ENCODE assay signal across 17 cellular contexts in the genomic region with DNA sequence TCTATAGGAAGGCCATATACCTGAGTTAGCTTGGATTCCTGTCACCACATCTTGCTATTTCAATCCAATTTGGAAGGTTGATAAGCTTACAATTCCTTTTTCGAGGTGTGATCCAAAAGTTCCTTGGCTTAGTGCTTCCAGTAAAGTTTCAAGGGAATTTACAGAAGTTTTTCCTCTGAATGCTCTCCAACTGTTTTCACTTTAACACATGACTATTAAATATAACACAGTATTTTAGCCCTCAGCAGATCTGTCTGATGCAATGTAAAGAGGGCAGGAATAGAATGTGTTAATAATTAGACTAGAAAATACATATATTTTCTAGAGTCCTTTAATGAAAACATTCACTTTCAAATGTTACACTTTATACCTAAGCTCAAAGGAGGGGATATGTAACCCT.
A peak's percentile ranks its signal among the peaks of the same experiment; 100 is the strongest.
DNase-seq lines count a peak whose midpoint lies in the region; ATAC-seq, FAIRE-seq and TF ChIP-seq lines count a peak whose summit lies in the region.
"Had no signal": no experiment of that assay in that cellular context is flagged by ENCODE, and none has a peak within 500 bp of the region (broad histone marks: within the 10 kb centered on the region; RNA-seq: fewer than 3 reads in every experiment).

No MANE protein-coding gene starts in this region.

- H3K36me3 ChIP-seq in Panc1 (ENCODE audit: control insufficient read depth, insufficient read depth, low read length) (no peaks in the 10 kb centered on the region), fibroblast of lung (ENCODE audit: control insufficient read depth, insufficient read depth, low read length) (no peaks in the 10 kb centered on the region), pancreas (no peaks in the 10 kb centered on the region)
- H3K36me3 ChIP-seq: Peyer's patch had no signal

- intact Hi-C loops in Panc1 (cut with micrococcal nuclease; ENCODE audit: unreplicated experiment) = loop anchor here (5.0 kb wide), 1 partner anchor 43 kb away; no protein-coding TSS in a partner anchor
- intact Hi-C loops in left ventricle myocardium superior (cut with micrococcal nuclease) = no loop called here
- intact Hi-C loops in pancreas (cut with DNase I) = loop anchor here in 2 of 3 donors (5.0 to 10.0 kb wide), 2 partner anchors 171 to 173 kb away; partner anchors contain the start of gene DKK1 (in 2 of the 2)

- H3K4me1 ChIP-seq in Panc1 (ENCODE audit: control insufficient read depth, insufficient read depth, low read length) (peaks cover 4% of the 10 kb centered on the region), fibroblast of lung (ENCODE audit: control insufficient read depth, extremely low read depth, insufficient read depth, low read length) (peaks cover 14% of the 10 kb centered on the region), pancreas (no peaks in the 10 kb centered on the region)
- H3K4me1 ChIP-seq: Peyer's patch had no signal

- peak overlapping the region; percentile 54 for H2AFZ ChIP-seq in fibroblast of lung (ENCODE audit: low read length)

- no peak overlapping the region for H3K4me3 Mint-ChIP-seq in osteocyte (ENCODE audit: unreplicated experiment)
- H3K4me3 Mint-ChIP-seq: CD4-positive, alpha-beta memory T cell had no signal

- BruUV-seq in Panc1 (replicated peaks; lab: Mats Ljungman, UMichigan) = no TSS peak

- H3K4me3 ChIP-seq in Panc1 (ENCODE audit: low read depth in 2 of 2, low read length in 2 of 2) = no peak overlapping the region
- H3K4me3 ChIP-seq in fibroblast of lung (replicated peaks in 1 of 4; ENCODE audit: control extremely low read depth in 1 of 4, insufficient read depth in 1 of 4, low read depth in 3 of 4, low read length in 4 of 4) = no peak overlapping the region
- no peak overlapping the region for H3K4me3 ChIP-seq in pancreas
- H3K4me3 ChIP-seq: Peyer's patch, SK-N-MC had no signal

- no peak for TF ChIP-seq CTCF in Panc1 (IDR thresholded peaks at IDR 0.05)
- no peak for TF ChIP-seq CTCF in fibroblast of lung (conservative IDR thresholded peaks at IDR 0.05 in 1 of 2, IDR thresholded peaks at IDR 0.05 in 1 of 2; ENCODE audit: low read depth in 1 of 2, low read length in 2 of 2)
- no peak for TF ChIP-seq CTCF in osteocyte (IDR thresholded peaks at IDR 0.05)
- no peak for TF ChIP-seq CTCF in pancreas (IDR thresholded peaks at IDR 0.05)

- no peaks in the 10 kb centered on the region for H3K27me3 Mint-ChIP-seq in osteocyte (ENCODE audit: unreplicated experiment)
- H3K27me3 Mint-ChIP-seq: CD4-positive, alpha-beta memory T cell had no signal

- peak overlapping the region; percentile 90 for H3K27ac Mint-ChIP-seq in osteocyte (ENCODE audit: unreplicated experiment)
- H3K27ac Mint-ChIP-seq: CD4-positive, alpha-beta memory T cell had no signal

- H3K9me3 Mint-ChIP-seq in osteocyte (ENCODE audit: unreplicated experiment) = no peaks in the 10 kb centered on the region

- no peaks in the 10 kb centered on the region for H3K79me2 ChIP-seq in fibroblast of lung (ENCODE audit: control insufficient read depth, insufficient read depth, low read length)

- H3K4me2 ChIP-seq in fibroblast of lung (ENCODE audit: extremely low read depth, insufficient read depth, low read length) = no peak overlapping the region

- WGBS in pancreas, 2 donors = 51 to 67% methylated on average over 1 of the region's 1 CpG

- H3K9me3 ChIP-seq in Panc1 (ENCODE audit: control insufficient read depth, insufficient read depth, low read depth, low read length) (peaks cover 64% of the 10 kb centered on the region; the same call in 1 of the 2 replicates), fibroblast of lung (ENCODE audit: control insufficient read depth, insufficient read depth, low read depth, low read length) (no peaks in the 10 kb centered on the region), pancreas (no peaks in the 10 kb centered on the region)
- H3K9me3 ChIP-seq: Peyer's patch had no signal

- CTCF ChIA-PET in Panc1 (lab: Charles Lee) = no interaction called here

- H3K27me3 ChIP-seq in Panc1 (ENCODE audit: control insufficient read depth, insufficient read depth, low read length) (no peaks in the 10 kb centered on the region), fibroblast of lung (ENCODE audit: control insufficient read depth, insufficient read depth, low read length) (no peaks in the 10 kb centered on the region), pancreas (no peaks in the 10 kb centered on the region)
- H3K27me3 ChIP-seq: Peyer's patch had no signal

- ATAC-seq in Panc1 = no peak
- no peak for ATAC-seq in left ventricle myocardium superior
- ATAC-seq in pancreas = no peak

- no peaks in the 10 kb centered on the region for H3K36me3 Mint-ChIP-seq in osteocyte (ENCODE audit: unreplicated experiment)
- H3K36me3 Mint-ChIP-seq: CD4-positive, alpha-beta memory T cell had no signal

- DNase-seq in GM03348 (ENCODE audit: low spot score) (peak; percentile 7), Panc1 (ENCODE audit: low read depth, low spot score) (no peak), fibroblast of lung (ENCODE audit: low read depth in 2 of 2) (no peak), osteocyte (ENCODE audit: extremely low spot score, unreplicated experiment) (no peak), medulla oblongata (ENCODE audit: extremely low spot score) (no peak), left ventricle myocardium superior (no peak), pancreas (no peak)
- no peak for DNase-seq in activated CD8-positive, alpha-beta memory T cell treated with anti-CD3 and anti-CD28 coated beads for 24 hours
- DNase-seq: Calu3; CD4-positive, alpha-beta memory T cell; KG1; NCI-H1436; NCI-H2029 treated with DMSO at 0.1 percent for 48 hours; NCI-H748 treated with DMSO at 0.1 percent for 48 hours; Peyer's patch; Right ventricle myocardium superior had no signal

- no peak overlapping the region for H3K9ac ChIP-seq in fibroblast of lung (ENCODE audit: insufficient read depth, low read length)

- H4K20me1 ChIP-seq in fibroblast of lung (ENCODE audit: control insufficient read depth, extremely low read depth, insufficient read depth, low read length) = no peaks in the 10 kb centered on the region

- FAIRE-seq in pancreas (lab: Jason Lieb, UNC) = no peak

- POLR2A ChIA-PET in Panc1 (lab: Charles Lee) = interaction anchor here (0.6 kb wide), 1 partner anchor 159 kb away, joined by 3 read pairs; no protein-coding TSS in a partner anchor

- H3K27ac ChIP-seq in Panc1 (ENCODE audit: low read length) (peak overlapping the region; percentile 34; the same call in 1 of the 2 replicates), fibroblast of lung (ENCODE audit: insufficient read depth, low read length) (no peak overlapping the region), pancreas (no peak overlapping the region)
- H3K27ac ChIP-seq: Peyer's patch, SK-N-MC had no signal

- peaks cover 57% of the 10 kb centered on the region for H3K4me1 Mint-ChIP-seq in osteocyte (ENCODE audit: unreplicated experiment)
- H3K4me1 Mint-ChIP-seq: CD4-positive, alpha-beta memory T cell had no signal

- in situ Hi-C loops in Panc1 (cut with HindIII; ENCODE audit: low pct_unique_long_range_greater_than_20kb, low sequenced_read_pairs) = no loop called here
